Comparison of ENCODE assay signal across 13 cellular contexts in genomic region chr17:75511610-75512575, GRCh38. TPM values are rescaled to one million over a fixed set of nuclear protein-coding genes. Genes with fewer than 3 reads are reported as not detected.
DNase-seq lines count a peak whose midpoint lies in the region; ATAC-seq, FAIRE-seq and TF ChIP-seq lines count a peak whose summit lies in the region.
"Had no signal": no experiment of that assay in that cellular context is flagged by ENCODE, and none has a peak within 500 bp of the region (broad histone marks: within the 10 kb centered on the region; RNA-seq: fewer than 3 reads in every experiment).

No MANE protein-coding gene starts in this region.

- intact Hi-C loops in endothelial cell of umbilical vein (cut with micrococcal nuclease), result loop anchor here (5.0 to 10.0 kb wide), 2 partner anchors 235 to 467 kb away; partner anchors contain the start of genes ATP5PD and KCTD2

- H3K4me1 ChIP-seq in endothelial cell of umbilical vein (ENCODE audit: control insufficient read depth, extremely low read depth, insufficient read depth, low read length), result peaks cover 56% of the 10 kb centered on the region
- H3K4me1 ChIP-seq in mesodermal cell (ENCODE audit: control insufficient read depth, insufficient read depth, low read length, poor library complexity, severe bottlenecking), result peaks cover 17% of the 10 kb centered on the region
- peaks cover 30 to 83% (median 55%) of the 10 kb centered on the region in 4 donors for H3K4me1 ChIP-seq in upper lobe of left lung

- no peaks in the 10 kb centered on the region for H3K9me1 ChIP-seq in endothelial cell of umbilical vein (replicated peaks; ENCODE audit: control insufficient read depth, extremely low read depth, insufficient read depth, low read length)

- peaks cover 36% of the 10 kb centered on the region for H3K79me2 ChIP-seq in endothelial cell of umbilical vein (ENCODE audit: control insufficient read depth, insufficient read depth, low read length)

- peak in 1 of 4 donors; percentile 48 for TF ChIP-seq EP300 in upper lobe of left lung (IDR thresholded peaks at IDR 0.05)

- TF ChIP-seq CTCF in endothelial cell of umbilical vein (IDR thresholded peaks at IDR 0.05; ENCODE audit: extremely low read depth in 1 of 2, insufficient read depth in 1 of 2, low read depth in 1 of 2, low read length in 2 of 2) (no peak), upper lobe of left lung (IDR thresholded peaks at IDR 0.05) (peak in 1 of 6 experiments; percentile 20)

- no peak for TF ChIP-seq POLR2A in endothelial cell of umbilical vein (IDR thresholded peaks at IDR 0.05; ENCODE audit: low read depth, low read length)
- peak in 2 of 4 donors; percentile 27 to 44 for TF ChIP-seq POLR2A in upper lobe of left lung (IDR thresholded peaks at IDR 0.05)

- H3K27me3 ChIP-seq in endothelial cell of umbilical vein (ENCODE audit: control insufficient read depth in 2 of 2, insufficient read depth in 2 of 2, low read length in 2 of 2), result no peaks in the 10 kb centered on the region
- H3K27me3 ChIP-seq in upper lobe of left lung, result peaks cover 0 to 5% (median 0%) of the 10 kb centered on the region in 4 donors
- H3K27me3 ChIP-seq: brain microvascular endothelial cell had no signal

- H3K36me3 ChIP-seq in endothelial cell of umbilical vein (ENCODE audit: control insufficient read depth in 2 of 2, extremely low read depth in 1 of 2, insufficient read depth in 2 of 2, low read length in 2 of 2), result peaks cover 0 to 2% of the 10 kb centered on the region in 2 experiments
- H3K36me3 ChIP-seq in mesodermal cell (ENCODE audit: control insufficient read depth, insufficient read depth, low read length), result peaks cover 32% of the 10 kb centered on the region
- peaks cover 0 to 43% (median 11%) of the 10 kb centered on the region in 4 donors for H3K36me3 ChIP-seq in upper lobe of left lung
- H3K36me3 ChIP-seq: brain microvascular endothelial cell had no signal

- CTCF ChIA-PET in endothelial cell of umbilical vein (lab: Charles Lee), result interaction anchor here (1.0 to 1.5 kb wide), 3 partner anchors 13 to 236 kb away, joined by 3 read pairs; no protein-coding TSS in a partner anchor

- BruUV-seq in endothelial cell of umbilical vein (replicated peaks; lab: Mats Ljungman, UMichigan), result no TSS peak

- FAIRE-seq in endothelial cell of umbilical vein (lab: Jason Lieb, UNC), result no peak
- FAIRE-seq: G401.6 had no signal

- H3K4me3 ChIP-seq in endothelial cell of umbilical vein (replicated peaks in 1 of 3; ENCODE audit: insufficient read depth in 1 of 3, low read depth in 1 of 3, low read length in 3 of 3), result no peak overlapping the region
- H3K4me3 ChIP-seq in mesodermal cell (ENCODE audit: extremely low read depth, insufficient read depth, low read length, poor library complexity, severe bottlenecking), result no peak overlapping the region
- peak overlapping the region; percentile 39 to 100 (median 91) for H3K4me3 ChIP-seq in upper lobe of left lung

- H3K9ac ChIP-seq in endothelial cell of umbilical vein (replicated peaks; ENCODE audit: extremely low read depth, insufficient read depth, low read length), result no peak overlapping the region

- ATAC-seq in upper lobe of left lung (ENCODE audit: low FRiP score in 2 of 2) (no peak), HG02798 (IDR thresholded peaks at IDR 0.05; ENCODE audit: poor library complexity, unreplicated experiment) (no peak)

- H3K9me3 ChIP-seq in endothelial cell of umbilical vein (replicated peaks; ENCODE audit: control insufficient read depth, insufficient read depth, low read length) (no peaks in the 10 kb centered on the region), mesodermal cell (ENCODE audit: control insufficient read depth, low read length) (no peaks in the 10 kb centered on the region), upper lobe of left lung (no peaks in the 10 kb centered on the region)

- H4K20me1 ChIP-seq in endothelial cell of umbilical vein (replicated peaks; ENCODE audit: control insufficient read depth, extremely low read depth, insufficient read depth, low read length), result no peaks in the 10 kb centered on the region

- DNase-seq in DMS53 (lab: John Stamatoyannopoulos, UW), result peak; percentile 65
- DNase-seq in DMS53 treated with DMSO at 0.1 percent for 48 hours (lab: John Stamatoyannopoulos, UW; ENCODE audit: unreplicated experiment), result no peak
- DNase-seq in endothelial cell of umbilical vein (ENCODE audit: low read depth, low spot score), result no peak
- DNase-seq in upper lobe of left lung, result peak in 1 of 2 donors; percentile 94
- no peak for DNase-seq in Ammon's horn (ENCODE audit: low spot score)
- no peak for DNase-seq in superior temporal gyrus (ENCODE audit: extremely low spot score)
- DNase-seq: 8988T, brain microvascular endothelial cell, foreskin melanocyte, naive B cell had no signal

- dilution Hi-C loops in endothelial cell of umbilical vein (cut with MboI; ENCODE audit: extremely low pct_ligation_motif_present, low sequenced_read_pairs), result no loop called here

- H3K27ac ChIP-seq in endothelial cell of umbilical vein (ENCODE audit: insufficient read depth, low read depth, low read length) (no peak overlapping the region), mesodermal cell (ENCODE audit: low read depth, low read length, severe bottlenecking) (peak overlapping the region; percentile 36), upper lobe of left lung (peak overlapping the region; percentile 89 to 92 (median 91))
- H3K27ac ChIP-seq: brain microvascular endothelial cell had no signal

- 77 to 79% methylated on average over 9 to 12 of the region's 13 CpGs for WGBS in mesodermal cell (ENCODE audit: insufficient coverage in 2 of 2), 2 experiments
- WGBS in upper lobe of left lung, 2 donors, result 33 to 44% methylated on average over 6 to 13 of the region's 13 CpGs

- no peak overlapping the region for H2AFZ ChIP-seq in endothelial cell of umbilical vein (ENCODE audit: low read depth, low read length)

- peak overlapping the region; percentile 6 for H3K4me2 ChIP-seq in endothelial cell of umbilical vein (ENCODE audit: insufficient read depth, low read length)

- POLR2A ChIA-PET in endothelial cell of umbilical vein (lab: Charles Lee), result interaction anchor here (0.6 kb wide), 1 partner anchor 404 kb away, joined by 3 read pairs; no protein-coding TSS in a partner anchor

TF ChIP-seq in endothelial cell of umbilical vein, 7 proteins besides CTCF, POLR2A, EP300 and RAD21 (continues in another document):
- TF ChIP-seq POLR2AphosphoS5 (IDR thresholded peaks at IDR 0.05; ENCODE audit: insufficient read depth, low read depth, low read length), result peak; percentile 32
- TF ChIP-seq EZH2 (IDR thresholded peaks at IDR 0.05; ENCODE audit: borderline replicate concordance, low read depth, low read length, severe bottlenecking), result no peak

RNA-seq across cellular contexts. Expression of gene CASKIN2, which starts 3.4 kb away (rescaled TPM):
- total RNA-seq in endothelial cell of umbilical vein (34.6 and 37.6 TPM in 2 replicates), upper lobe of left lung (100 to 1,000 TPM in 1 of 6 donors, 10 to 100 TPM in 5; 24.1 to 113 (median 48.5) TPM)
- 10.6 and 13.0 TPM in 2 replicates for polyA plus RNA-seq in endothelial cell of umbilical vein
- 8.2 and 9.8 TPM in 2 replicates for polyA plus RNA-seq in endothelial cell of umbilical vein (2011; cell fraction: cytosol; rRNA removed)
- 24.7 and 30.9 TPM in 2 replicates for polyA plus RNA-seq in endothelial cell of umbilical vein (2011; cell fraction: nucleus; rRNA removed)
- 12.8 and 16.5 TPM in 2 replicates for polyA plus RNA-seq in endothelial cell of umbilical vein (2012)
- 12.5 and 21.0 TPM in 2 replicates for polyA minus RNA-seq in endothelial cell of umbilical vein
- 12.1 TPM for polyA minus RNA-seq in endothelial cell of umbilical vein (2011; cell fraction: cytosol; rRNA and poly(A)+ RNA removed)
- polyA minus RNA-seq in endothelial cell of umbilical vein (2011; cell fraction: nucleus; rRNA and poly(A)+ RNA removed), result 15.2 and 18.1 TPM in 2 replicates
- 13.5 TPM for polyA plus RNA-seq in mesodermal cell (2013, experiment 1 of 2)
- polyA plus RNA-seq in mesodermal cell (2013, experiment 2 of 2), result 12.5 TPM

RNA-seq across cellular contexts. Expression of gene TSEN54, which starts 4.4 kb away (rescaled TPM):
- total RNA-seq in endothelial cell of umbilical vein (16.7 and 22.3 TPM in 2 replicates), upper lobe of left lung (100 to 1,000 TPM in 2 of 6 donors, 10 to 100 TPM in 4; 19.5 to 125 (median 31.3) TPM)
- polyA plus RNA-seq in endothelial cell of umbilical vein, result 26.3 and 28.8 TPM in 2 replicates
- polyA plus RNA-seq in endothelial cell of umbilical vein (2011; cell fraction: cytosol; rRNA removed), result 19.9 and 20.0 TPM in 2 replicates
- 37.0 and 40.3 TPM in 2 replicates for polyA plus RNA-seq in endothelial cell of umbilical vein (2011; cell fraction: nucleus; rRNA removed)
- polyA plus RNA-seq in endothelial cell of umbilical vein (2012), result 17.6 and 22.3 TPM in 2 replicates
- polyA minus RNA-seq in endothelial cell of umbilical vein, result 16.9 and 28.6 TPM in 2 replicates
- 18.0 TPM for polyA minus RNA-seq in endothelial cell of umbilical vein (2011; cell fraction: cytosol; rRNA and poly(A)+ RNA removed)
- polyA minus RNA-seq in endothelial cell of umbilical vein (2011; cell fraction: nucleus; rRNA and poly(A)+ RNA removed), result 6.7 and 11.5 TPM in 2 replicates
- 31.4 TPM for polyA plus RNA-seq in mesodermal cell (2013, experiment 1 of 2)
- polyA plus RNA-seq in mesodermal cell (2013, experiment 2 of 2), result 24.1 TPM

RNA-seq across cellular contexts. Expression of gene LLGL2, which starts 13.6 kb away (rescaled TPM):
- total RNA-seq in endothelial cell of umbilical vein (5.4 and 5.8 TPM in 2 replicates), upper lobe of left lung (100 to 1,000 TPM; 113 to 256 (median 175) TPM)
- polyA plus RNA-seq in endothelial cell of umbilical vein, result 5.3 and 6.1 TPM in 2 replicates
- 2.6 and 2.8 TPM in 2 replicates for polyA plus RNA-seq in endothelial cell of umbilical vein (2011; cell fraction: cytosol; rRNA removed)
- 8.0 and 9.6 TPM in 2 replicates for polyA plus RNA-seq in endothelial cell of umbilical vein (2011; cell fraction: nucleus; rRNA removed)
- 1.4 and 3.9 TPM in 2 replicates for polyA plus RNA-seq in endothelial cell of umbilical vein (2012)
- polyA minus RNA-seq in endothelial cell of umbilical vein, result 2.3 and 2.7 TPM in 2 replicates
- 23.6 TPM for polyA minus RNA-seq in endothelial cell of umbilical vein (2011; cell fraction: cytosol; rRNA and poly(A)+ RNA removed)
- 2.5 and 4.7 TPM in 2 replicates for polyA minus RNA-seq in endothelial cell of umbilical vein (2011; cell fraction: nucleus; rRNA and poly(A)+ RNA removed)
- polyA plus RNA-seq in mesodermal cell (2013, experiment 1 of 2), result 26.5 TPM
- polyA plus RNA-seq in mesodermal cell (2013, experiment 2 of 2), result 26.0 TPM

RNA-seq across cellular contexts. Expression of gene TMEM94, which starts 55.5 kb away (rescaled TPM):
- total RNA-seq in endothelial cell of umbilical vein (68.4 and 69.2 TPM in 2 replicates), upper lobe of left lung (100 to 1,000 TPM in 2 of 6 donors, 10 to 100 TPM in 4; 62.3 to 320 (median 90.5) TPM)
- polyA plus RNA-seq in endothelial cell of umbilical vein, result 75.9 and 131 TPM in 2 replicates
- 46.4 and 54.3 TPM in 2 replicates for polyA plus RNA-seq in endothelial cell of umbilical vein (2011; cell fraction: cytosol; rRNA removed)
- polyA plus RNA-seq in endothelial cell of umbilical vein (2011; cell fraction: nucleus; rRNA removed), result 371 and 452 TPM in 2 replicates
- 47.6 and 53.1 TPM in 2 replicates for polyA plus RNA-seq in endothelial cell of umbilical vein (2012)
- 64.3 and 74.9 TPM in 2 replicates for polyA minus RNA-seq in endothelial cell of umbilical vein
- 25.6 TPM for polyA minus RNA-seq in endothelial cell of umbilical vein (2011; cell fraction: cytosol; rRNA and poly(A)+ RNA removed)
- 74.1 and 107 TPM in 2 replicates for polyA minus RNA-seq in endothelial cell of umbilical vein (2011; cell fraction: nucleus; rRNA and poly(A)+ RNA removed)
- polyA plus RNA-seq in mesodermal cell (2013, experiment 1 of 2), result 71.3 TPM
- polyA plus RNA-seq in mesodermal cell (2013, experiment 2 of 2), result 65.0 TPM

Comparison
In these comparisons a context has a peak if more than half of its experiments do, and no peak if none do; other contexts are left out.
1. H3K4me3 ChIP-seq: peak in upper lobe of left lung (4 of 4); none in endothelial cell of umbilical vein (0 of 3) and mesodermal cell (single experiment).
2. RNA of gene LLGL2, which starts 13.6 kb away (total RNA-seq): 113 to 256 TPM in upper lobe of left lung; 5.4 to 5.8 TPM in endothelial cell of umbilical vein; every median in the first group is over 10 times any median in the second.